ENCODE assay signal across 9 cellular contexts in the genomic region with DNA sequence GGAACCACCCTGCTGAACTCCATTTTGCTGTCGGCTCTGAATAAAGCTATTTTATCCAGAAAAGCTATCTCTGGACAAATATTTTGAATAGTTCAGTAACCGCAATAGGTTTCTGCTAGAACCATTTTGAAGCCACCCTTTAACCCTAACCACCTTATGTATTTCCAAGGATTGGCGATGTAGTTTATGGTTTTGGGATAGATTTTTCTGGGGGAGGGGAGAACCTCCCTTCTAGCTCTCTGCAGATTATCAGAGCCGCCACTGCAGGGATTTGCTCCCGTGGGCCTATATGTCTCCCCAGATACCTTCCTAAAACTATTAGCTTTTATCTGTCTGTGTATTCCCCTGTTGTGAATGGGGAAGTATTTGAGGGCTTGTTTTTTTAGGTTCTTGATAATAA. TPM values are rescaled to one million over a fixed set of nuclear protein-coding genes. Genes with fewer than 3 reads are reported as not detected.
A peak's percentile ranks its signal among the peaks of the same experiment; 100 is the strongest.
DNase-seq lines count a peak whose midpoint lies in the region; ATAC-seq and TF ChIP-seq lines count a peak whose summit lies in the region.
"Had no signal": no experiment of that assay in that cellular context is flagged by ENCODE, and none has a peak within 500 bp of the region (broad histone marks: within the 10 kb centered on the region; RNA-seq: fewer than 3 reads in every experiment).

No MANE protein-coding gene starts in this region.

- H3K9me3 ChIP-seq in A673 (ENCODE audit: low read depth, low read length, poor library complexity, severe bottlenecking) = no peaks in the 10 kb centered on the region
- H3K9me3 ChIP-seq in WERI-Rb-1 (ENCODE audit: severe bottlenecking) = no peaks in the 10 kb centered on the region
- no peaks in the 10 kb centered on the region for H3K9me3 ChIP-seq in gastroesophageal sphincter

- CTCF ChIA-PET in A673 (lab: Charles Lee) = no interaction called here

- H3K4me3 ChIP-seq in A673 (ENCODE audit: low read depth, low read length, poor library complexity, severe bottlenecking) = peak overlapping the region; percentile 99
- peak overlapping the region; percentile 61 for H3K4me3 ChIP-seq in GM06990 (replicated peaks; ENCODE audit: low read depth, low read length)
- H3K4me3 ChIP-seq in WERI-Rb-1 (ENCODE audit: low read depth, low read length) = peak overlapping the region; percentile 61
- H3K4me3 ChIP-seq in gastroesophageal sphincter = peak overlapping the region in 1 of 2 donors; percentile 100

- TF ChIP-seq CTCF in A673 (conservative IDR thresholded peaks at IDR 0.05; ENCODE audit: low read depth, low read length) (no peak), GM06990 (IDR thresholded peaks at IDR 0.05; ENCODE audit: insufficient read depth, low read length, poor library complexity, severe bottlenecking) (no peak), WERI-Rb-1 (IDR thresholded peaks at IDR 0.05; ENCODE audit: low read depth, low read length) (no peak), gastroesophageal sphincter (IDR thresholded peaks at IDR 0.05) (no peak)

- H3K27ac ChIP-seq in A673 (ENCODE audit: low read depth, low read length, poor library complexity, severe bottlenecking) (peak overlapping the region; percentile 100), WERI-Rb-1 (peak overlapping the region; percentile 70), gastroesophageal sphincter (peak overlapping the region in 3 of 4 donors; percentile 97 to 100 (median 99))

- DNase-seq in A673 (ENCODE audit: low spot score) (peak; percentile 29), GM06990 (ENCODE audit: extremely low read depth, insufficient read length) (no peak), WERI-Rb-1 (peak; percentile 37), nucleus accumbens (lab: John Stamatoyannopoulos, UW) (no peak), NCI-H524 treated with DMSO at 0.1 percent for 48 hours (lab: John Stamatoyannopoulos, UW) (no peak), H4 (ENCODE audit: low spot score) (no peak), cerebellar nuclear complex (lab: John Stamatoyannopoulos, UW) (no peak)
- DNase-seq: activated effector memory CD4-positive, alpha-beta T cell treated with Interleukin-2 at 50 U/mL for 16 hours had no signal

- 27 to 66% methylated on average over 3 to 5 of the region's 5 CpGs for WGBS in gastroesophageal sphincter (ENCODE audit: low coverage in 1 of 2), 2 donors

- peaks cover 25% of the 10 kb centered on the region for H3K4me1 ChIP-seq in A673 (ENCODE audit: insufficient read depth, low read length, poor library complexity, severe bottlenecking)
- peaks cover 0 to 43% (median 18%) of the 10 kb centered on the region in 3 donors for H3K4me1 ChIP-seq in gastroesophageal sphincter

- POLR2A ChIA-PET in A673 (lab: Charles Lee; ENCODE audit: low non-redundant PET) = interaction anchor here (0.6 kb wide), 1 partner anchor 13 kb away, joined by 8 read pairs; no protein-coding TSS in a partner anchor

- no peak for TF ChIP-seq EP300 in gastroesophageal sphincter (IDR thresholded peaks at IDR 0.05)

- no peaks in the 10 kb centered on the region for H3K27me3 ChIP-seq in A673 (replicated peaks; ENCODE audit: insufficient read depth, low read depth, low read length, poor library complexity)
- no peaks in the 10 kb centered on the region for H3K27me3 ChIP-seq in GM06990 (replicated peaks; ENCODE audit: control insufficient read depth, insufficient read depth, low read length)
- H3K27me3 ChIP-seq in WERI-Rb-1 (ENCODE audit: insufficient read depth, low read depth, severe bottlenecking) = no peaks in the 10 kb centered on the region
- H3K27me3 ChIP-seq in gastroesophageal sphincter = no peaks in the 10 kb centered on the region

- no peak for ATAC-seq in gastroesophageal sphincter

- no peak for TF ChIP-seq POLR2A in gastroesophageal sphincter (IDR thresholded peaks at IDR 0.05)

- BruUV-seq in A673 (replicated peaks; lab: Mats Ljungman, UMichigan) = no TSS peak

- H3K36me3 ChIP-seq in A673 (ENCODE audit: insufficient read depth, low read length, poor library complexity, severe bottlenecking) (peaks cover 22% of the 10 kb centered on the region), GM06990 (ENCODE audit: control insufficient read depth, insufficient read depth, low read length) (peaks cover 4% of the 10 kb centered on the region), WERI-Rb-1 (peaks cover 28% of the 10 kb centered on the region), gastroesophageal sphincter (peaks cover 0 to 21% of the 10 kb centered on the region in 2 donors)

- intact Hi-C loops in A673 (cut with micrococcal nuclease; ENCODE audit: unreplicated experiment) = no loop called here

RNA-seq across cellular contexts. Expression of gene TUBA1B, which starts 1.8 kb away (rescaled TPM):
- 3,473 and 3,645 TPM in 2 replicates for total RNA-seq in A673 (2021)
- total RNA-seq in gastroesophageal sphincter = 1,000 to 10,000 TPM in 1 of 4 donors, 100 to 1,000 TPM in 3; 568 to 1,050 (median 731) TPM
- 3,840 and 4,099 TPM in 2 replicates for total RNA-seq in H4 (2014; rRNA removed; shearing (Covaris generic))

RNA-seq across cellular contexts. Expression of gene LMBR1L, which starts 22.4 kb away (rescaled TPM):
- total RNA-seq in A673 (2021) = 47.2 and 55.7 TPM in 2 replicates
- 10 to 100 TPM; 17.6 to 77.5 (median 37.5) TPM for total RNA-seq in gastroesophageal sphincter
- total RNA-seq in H4 (2014; rRNA removed; shearing (Covaris generic)) = 10.6 and 27.3 TPM in 2 replicates

RNA-seq across cellular contexts. Expression of gene DHH, which starts 38.4 kb away (rescaled TPM):
- total RNA-seq in A673 (2021) = 0.22 and 0.39 TPM in 2 replicates
- total RNA-seq in gastroesophageal sphincter = 1 to 10 TPM in 2 of 4 donors, under 1 TPM in 2; 0.54 to 1.2 (median 0.85) TPM
- 0.02 TPM in 1 of 2 replicates, not detected in the other for total RNA-seq in H4 (2014; rRNA removed; shearing (Covaris generic))

RNA-seq across cellular contexts. Expression of gene TUBA1A, which starts 55.9 kb away (rescaled TPM):
- total RNA-seq in A673 (2021) = 421 and 504 TPM in 2 replicates
- 1,000 to 10,000 TPM in 1 of 4 donors, 100 to 1,000 TPM in 3; 514 to 1,167 (median 639) TPM for total RNA-seq in gastroesophageal sphincter
- total RNA-seq in H4 (2014; rRNA removed; shearing (Covaris generic)) = 403 and 523 TPM in 2 replicates

Comparison
In these comparisons a context has a peak if more than half of its experiments do, and no peak if none do; other contexts are left out.
1. DNase-seq: peak in A673 (single experiment) and WERI-Rb-1 (single experiment); none in GM06990 (single experiment), nucleus accumbens (0 of 56), NCI-H524 treated with DMSO at 0.1 percent for 48 hours (single experiment), H4 (single experiment) and cerebellar nuclear complex (0 of 2).
2. Peak in every context shown above with its lines, with median percentiles within 50 percentile points of each other: H3K27ac ChIP-seq.